Comparison of ENCODE assay signal across 9 cellular contexts in genomic region chr11:60950933-60951610, GRCh38. TPM values are rescaled to one million over a fixed set of nuclear protein-coding genes. Genes with fewer than 3 reads are reported as not detected.
DNase-seq lines count a peak whose midpoint lies in the region; ATAC-seq and TF ChIP-seq lines count a peak whose summit lies in the region.
"Had no signal": no experiment of that assay in that cellular context is flagged by ENCODE, and none has a peak within 500 bp of the region (broad histone marks: within the 10 kb centered on the region; RNA-seq: fewer than 3 reads in every experiment).

No MANE protein-coding gene starts in this region.

- TF ChIP-seq CTCF in AG09309 (IDR thresholded peaks at IDR 0.05; ENCODE audit: control insufficient read depth, insufficient read depth, low read depth, low read length, missing control alignments), result no peak

- peaks cover 25 to 60% (median 36%) of the 10 kb centered on the region in 4 donors for H3K4me1 Mint-ChIP-seq in naive thymus-derived CD8-positive, alpha-beta T cell

- no peak overlapping the region for H3K27ac ChIP-seq in ectodermal cell (ENCODE audit: insufficient read depth, low read depth, low read length, poor library complexity, severe bottlenecking)
- no peak overlapping the region for H3K27ac ChIP-seq in effector memory CD4-positive, alpha-beta T cell (ENCODE audit: insufficient read depth, low read length, poor library complexity, severe bottlenecking)

- ATAC-seq in HG03432 (IDR thresholded peaks at IDR 0.05; ENCODE audit: unreplicated experiment), result peak; percentile 21
- peak; percentile 46 to 62 for ATAC-seq in naive thymus-derived CD8-positive, alpha-beta T cell
- ATAC-seq in GM18858 (IDR thresholded peaks at IDR 0.05; ENCODE audit: unreplicated experiment), result no peak

- POLR2A ChIA-PET in naive thymus-derived CD8-positive, alpha-beta T cell (lab: Charles Lee), result interaction anchor here (0.8 to 2.3 kb wide), 10 partner anchors 19 to 170 kb away, joined by 3 to 7 read pairs (median 3); partner anchors contain the start of genes CD6 and PRPF19

- peaks cover 20% of the 10 kb centered on the region for H3K4me1 ChIP-seq in ectodermal cell (ENCODE audit: control insufficient read depth, insufficient read depth, low read length)
- peaks cover 18% of the 10 kb centered on the region for H3K4me1 ChIP-seq in effector memory CD4-positive, alpha-beta T cell (ENCODE audit: control insufficient read depth, insufficient read depth, low read length, poor library complexity, severe bottlenecking)

- peaks cover 34% of the 10 kb centered on the region for H3K27me3 ChIP-seq in ectodermal cell (ENCODE audit: control insufficient read depth, insufficient read depth, low read length, poor library complexity, severe bottlenecking)
- peaks cover 14% of the 10 kb centered on the region for H3K27me3 ChIP-seq in effector memory CD4-positive, alpha-beta T cell (replicated peaks; ENCODE audit: control insufficient read depth, insufficient read depth, low read length, poor library complexity, severe bottlenecking)

- H3K4me3 ChIP-seq in AG09309 (ENCODE audit: control insufficient read depth, low read depth, low read length) (peak overlapping the region; percentile 48), ectodermal cell (ENCODE audit: insufficient read depth, low read depth, low read length) (peak overlapping the region; percentile 31)
- H3K4me3 ChIP-seq in effector memory CD4-positive, alpha-beta T cell (ENCODE audit: insufficient read depth, low read depth, low read length, poor library complexity, severe bottlenecking), result no peak overlapping the region

- H3K27me3 Mint-ChIP-seq in naive thymus-derived CD8-positive, alpha-beta T cell, result no peaks in the 10 kb centered on the region

- no peaks in the 10 kb centered on the region for H3K9me3 ChIP-seq in ectodermal cell (ENCODE audit: control insufficient read depth, low read length)
- H3K9me3 ChIP-seq in effector memory CD4-positive, alpha-beta T cell (ENCODE audit: control insufficient read depth, low read length), result no peaks in the 10 kb centered on the region

- H3K4me3 Mint-ChIP-seq in naive thymus-derived CD8-positive, alpha-beta T cell, result peak overlapping the region; percentile 83 to 97 (median 96)

- no peak for DNase-seq in AG09309 (ENCODE audit: low read depth)
- peak in 7 of 10 donors; percentile 22 to 52 (median 37) for DNase-seq in naive thymus-derived CD8-positive, alpha-beta T cell
- DNase-seq in NCI-H1092 (lab: John Stamatoyannopoulos, UW), result no peak
- DNase-seq in COR-L47 (lab: John Stamatoyannopoulos, UW), result no peak
- DNase-seq in effector memory CD4-positive, alpha-beta T cell, result no peak

- WGBS in ectodermal cell, 2 experiments, result 4 to 5% methylated on average over 86 of the region's 86 CpGs

- H3K36me3 Mint-ChIP-seq in naive thymus-derived CD8-positive, alpha-beta T cell, result peaks cover 0 to 5% (median 2%) of the 10 kb centered on the region in 3 donors

- no peaks in the 10 kb centered on the region for H3K36me3 ChIP-seq in ectodermal cell (ENCODE audit: control insufficient read depth, insufficient read depth, low read length)
- H3K36me3 ChIP-seq in effector memory CD4-positive, alpha-beta T cell (ENCODE audit: control insufficient read depth, insufficient read depth, low read length), result no peaks in the 10 kb centered on the region

- H3K27ac Mint-ChIP-seq in naive thymus-derived CD8-positive, alpha-beta T cell, result peak overlapping the region in 7 of 10 donors; percentile 53 to 98 (median 96)

- H3K9me3 Mint-ChIP-seq in naive thymus-derived CD8-positive, alpha-beta T cell, result no peaks in the 10 kb centered on the region
- H3K9me3 Mint-ChIP-seq: neural crest cell had no signal

RNA-seq across cellular contexts. Expression of gene SLC15A3, which starts 0.9 kb away (rescaled TPM):
- 25.3 TPM for polyA plus RNA-seq in ectodermal cell (2013, experiment 1 of 4)
- 14.2 TPM for polyA plus RNA-seq in ectodermal cell (2013, experiment 2 of 4)
- 24.9 TPM for polyA plus RNA-seq in ectodermal cell (2013, experiment 3 of 4)
- polyA plus RNA-seq in ectodermal cell (2013, experiment 4 of 4), result 27.6 TPM
- total RNA-seq in naive thymus-derived CD8-positive, alpha-beta T cell, result 10 to 100 TPM; 13.6 to 14.9 TPM
- polyA plus RNA-seq in naive thymus-derived CD8-positive, alpha-beta T cell, result 1 to 10 TPM in 2 of 3 donors, under 1 TPM in 1; 0.90 to 3.4 (median 1.0) TPM

RNA-seq across cellular contexts. Expression of gene CD6, which starts 20.4 kb away (rescaled TPM):
- polyA plus RNA-seq in ectodermal cell (2013, experiment 1 of 4), result not detected
- polyA plus RNA-seq in ectodermal cell (2013, experiment 2 of 4), result not detected
- 0.21 TPM for polyA plus RNA-seq in ectodermal cell (2013, experiment 3 of 4)
- not detected for polyA plus RNA-seq in ectodermal cell (2013, experiment 4 of 4)
- total RNA-seq in naive thymus-derived CD8-positive, alpha-beta T cell, result 100 to 1,000 TPM; 384 to 405 TPM
- polyA plus RNA-seq in naive thymus-derived CD8-positive, alpha-beta T cell, result 100 to 1,000 TPM; 150 to 199 (median 153) TPM

RNA-seq across cellular contexts. Expression of gene TMEM132A, which starts 26.8 kb away (rescaled TPM):
- 149 TPM for polyA plus RNA-seq in ectodermal cell (2013, experiment 1 of 4)
- polyA plus RNA-seq in ectodermal cell (2013, experiment 2 of 4), result 137 TPM
- polyA plus RNA-seq in ectodermal cell (2013, experiment 3 of 4), result 134 TPM
- polyA plus RNA-seq in ectodermal cell (2013, experiment 4 of 4), result 145 TPM
- under 1 TPM in 1 of 2 experiments, not detected in 1; 0.88 TPM for total RNA-seq in naive thymus-derived CD8-positive, alpha-beta T cell
- not detected for polyA plus RNA-seq in naive thymus-derived CD8-positive, alpha-beta T cell

RNA-seq across cellular contexts. Expression of gene TMEM109, which starts 37.1 kb away (rescaled TPM):
- 56.4 TPM for polyA plus RNA-seq in ectodermal cell (2013, experiment 1 of 4)
- polyA plus RNA-seq in ectodermal cell (2013, experiment 2 of 4), result 58.5 TPM
- 54.2 TPM for polyA plus RNA-seq in ectodermal cell (2013, experiment 3 of 4)
- polyA plus RNA-seq in ectodermal cell (2013, experiment 4 of 4), result 51.7 TPM
- total RNA-seq in naive thymus-derived CD8-positive, alpha-beta T cell, result 10 to 100 TPM; 52.4 to 60.5 TPM
- polyA plus RNA-seq in naive thymus-derived CD8-positive, alpha-beta T cell, result 100 to 1,000 TPM; 216 to 295 (median 272) TPM

RNA-seq across cellular contexts. Expression of gene PRPF19, which starts 44.7 kb away (rescaled TPM):
- polyA plus RNA-seq in ectodermal cell (2013, experiment 1 of 4), result 157 TPM
- polyA plus RNA-seq in ectodermal cell (2013, experiment 2 of 4), result 146 TPM
- polyA plus RNA-seq in ectodermal cell (2013, experiment 3 of 4), result 98.1 TPM
- polyA plus RNA-seq in ectodermal cell (2013, experiment 4 of 4), result 104 TPM
- 10 to 100 TPM; 94.0 to 98.8 TPM for total RNA-seq in naive thymus-derived CD8-positive, alpha-beta T cell
- 10 to 100 TPM; 14.2 to 19.5 (median 17.8) TPM for polyA plus RNA-seq in naive thymus-derived CD8-positive, alpha-beta T cell

Comparison
In these comparisons a context has a peak if more than half of its experiments do, and no peak if none do; other contexts are left out.
1. DNase-seq: peak in naive thymus-derived CD8-positive, alpha-beta T cell (7 of 10); none in AG09309 (single experiment), NCI-H1092 (single experiment), COR-L47 (single experiment) and effector memory CD4-positive, alpha-beta T cell (0 of 3).